17 cellular contexts compared by ENCODE assay signal in the genomic region with DNA sequence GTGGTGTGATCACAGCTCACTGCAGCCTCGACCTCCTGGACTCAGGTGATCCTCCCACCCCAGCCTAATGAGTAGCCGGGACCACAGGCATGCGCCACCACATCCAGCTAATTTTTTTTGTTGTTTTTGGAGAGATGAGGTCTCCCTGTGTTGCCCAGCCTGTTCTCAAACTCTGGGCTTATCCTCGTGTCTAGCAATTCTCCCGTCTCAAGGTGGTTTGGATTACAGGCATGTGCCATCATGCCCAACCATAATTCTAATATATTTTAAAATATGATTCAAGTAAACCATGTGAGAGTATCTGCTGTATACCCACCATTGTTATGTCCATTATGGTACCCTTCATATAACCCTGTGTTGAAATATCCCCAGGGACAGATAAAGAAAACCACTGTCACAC.
DNase-seq lines count a peak whose midpoint lies in the region.
"Had no signal": no experiment of that assay in that cellular context is flagged by ENCODE, and none has a peak within 500 bp of the region (broad histone marks: within the 10 kb centered on the region; RNA-seq: fewer than 3 reads in every experiment).

No MANE protein-coding gene starts in this region.

- H3K9me3 Mint-ChIP-seq in activated T-cell treated with anti-CD3 and anti-CD28 coated beads, Interleukin-2, amount 50 U/mL, for 24 hours = no peaks in the 10 kb centered on the region
- H3K9me3 Mint-ChIP-seq in activated T-helper 1 cell treated with anti-CD3 and anti-CD28 coated beads, Interleukin-12 subunit alpha, Interleukin-12 subunit beta, Interleukin-2, Interleukin-4 antibody, amounts not matched to agents 30 ng/mL and 10 ng/mL and 1 ng/mL, durations not matched to agents 14 hours and 24 hours and 36 hours = no peaks in the 10 kb centered on the region
- H3K9me3 Mint-ChIP-seq in activated T-helper 2 cell treated with anti-CD3 and anti-CD28 coated beads, Interferon-gamma antibody, Interleukin-2, Interleukin-4, amounts not matched to agents 10 μg/mL and 5 μg/mL and 100 μg/mL, durations not matched to agents 14 hours and 24 hours and 36 hours = no peaks in the 10 kb centered on the region
- H3K9me3 Mint-ChIP-seq: CD4-positive, CD25-positive, alpha-beta regulatory T cell had no signal

- DNase-seq in activated T-cell treated with anti-CD3 and anti-CD28 coated beads, Interleukin-2, amount 50 U/mL, for 24 hours = no peak
- no peak for DNase-seq in activated T-cell treated with anti-CD3 and anti-CD28 coated beads, Interleukin-2, amount 50 U/mL, for 1 hour
- peak; percentile 54 to 60 for DNase-seq in NCI-H526 (lab: John Stamatoyannopoulos, UW)
- no peak for DNase-seq in activated T-helper 1 cell treated with anti-CD3 and anti-CD28 coated beads, Interleukin-12 subunit alpha, Interleukin-12 subunit beta, Interleukin-2, Interleukin-4 antibody, amounts not matched to agents 30 ng/mL and 10 ng/mL and 1 ng/mL, durations not matched to agents 14 hours and 24 hours and 36 hours (ENCODE audit: low spot score)
- no peak for DNase-seq in epithelial cell of prostate (ENCODE audit: low read depth, low spot score)
- no peak for DNase-seq in activated T-helper 2 cell treated with anti-CD3 and anti-CD28 coated beads, Interferon-gamma antibody, Interleukin-2, Interleukin-4, amounts not matched to agents 10 μg/mL and 5 μg/mL and 100 μg/mL, durations not matched to agents 14 hours and 24 hours and 36 hours (ENCODE audit: low spot score)
- no peak for DNase-seq in NCI-H510A (lab: John Stamatoyannopoulos, UW)
- DNase-seq in NCI-H1436 (lab: John Stamatoyannopoulos, UW) = no peak
- DNase-seq: BE2C; Caco-2; CD4-positive, CD25-positive, alpha-beta regulatory T cell; MM.1S; NCI-H1092 treated with DMSO at 0.1 percent for 48 hours; NCI-H1694; NCI-H748 treated with DMSO at 0.1 percent for 48 hours; SHP77 treated with DMSO at 0.1 percent for 48 hours; SK-N-SH had no signal

- H3K4me3 Mint-ChIP-seq in activated T-cell treated with anti-CD3 and anti-CD28 coated beads, Interleukin-2, amount 50 U/mL, for 24 hours = no peak overlapping the region
- no peak overlapping the region for H3K4me3 Mint-ChIP-seq in activated T-helper 1 cell treated with anti-CD3 and anti-CD28 coated beads, Interleukin-12 subunit alpha, Interleukin-12 subunit beta, Interleukin-2, Interleukin-4 antibody, amounts not matched to agents 30 ng/mL and 10 ng/mL and 1 ng/mL, durations not matched to agents 14 hours and 24 hours and 36 hours
- no peak overlapping the region for H3K4me3 Mint-ChIP-seq in activated T-helper 2 cell treated with anti-CD3 and anti-CD28 coated beads, Interferon-gamma antibody, Interleukin-2, Interleukin-4, amounts not matched to agents 10 μg/mL and 5 μg/mL and 100 μg/mL, durations not matched to agents 14 hours and 24 hours and 36 hours (ENCODE audit: low read depth)
- H3K4me3 Mint-ChIP-seq: CD4-positive, CD25-positive, alpha-beta regulatory T cell had no signal

- peak overlapping the region; percentile 26 for H3K27ac ChIP-seq in epithelial cell of prostate

- H3K27ac Mint-ChIP-seq in activated T-cell treated with anti-CD3 and anti-CD28 coated beads, Interleukin-2, amount 50 U/mL, for 24 hours = peak overlapping the region; percentile 60
- H3K27ac Mint-ChIP-seq in activated T-helper 1 cell treated with anti-CD3 and anti-CD28 coated beads, Interleukin-12 subunit alpha, Interleukin-12 subunit beta, Interleukin-2, Interleukin-4 antibody, amounts not matched to agents 30 ng/mL and 10 ng/mL and 1 ng/mL, durations not matched to agents 14 hours and 24 hours and 36 hours = peak overlapping the region; percentile 11
- H3K27ac Mint-ChIP-seq in activated T-helper 2 cell treated with anti-CD3 and anti-CD28 coated beads, Interferon-gamma antibody, Interleukin-2, Interleukin-4, amounts not matched to agents 10 μg/mL and 5 μg/mL and 100 μg/mL, durations not matched to agents 14 hours and 24 hours and 36 hours = no peak overlapping the region

- peaks cover 31% of the 10 kb centered on the region for H3K4me1 Mint-ChIP-seq in activated T-cell treated with anti-CD3 and anti-CD28 coated beads, Interleukin-2, amount 50 U/mL, for 24 hours (ENCODE audit: low read depth)
- H3K4me1 Mint-ChIP-seq in activated T-helper 1 cell treated with anti-CD3 and anti-CD28 coated beads, Interleukin-12 subunit alpha, Interleukin-12 subunit beta, Interleukin-2, Interleukin-4 antibody, amounts not matched to agents 30 ng/mL and 10 ng/mL and 1 ng/mL, durations not matched to agents 14 hours and 24 hours and 36 hours (ENCODE audit: low read depth) = peaks cover 25% of the 10 kb centered on the region
- peaks cover 20% of the 10 kb centered on the region for H3K4me1 Mint-ChIP-seq in activated T-helper 2 cell treated with anti-CD3 and anti-CD28 coated beads, Interferon-gamma antibody, Interleukin-2, Interleukin-4, amounts not matched to agents 10 μg/mL and 5 μg/mL and 100 μg/mL, durations not matched to agents 14 hours and 24 hours and 36 hours (ENCODE audit: low read depth)

- H3K27me3 Mint-ChIP-seq in activated T-cell treated with anti-CD3 and anti-CD28 coated beads, Interleukin-2, amount 50 U/mL, for 24 hours = no peaks in the 10 kb centered on the region
- no peaks in the 10 kb centered on the region for H3K27me3 Mint-ChIP-seq in activated T-helper 1 cell treated with anti-CD3 and anti-CD28 coated beads, Interleukin-12 subunit alpha, Interleukin-12 subunit beta, Interleukin-2, Interleukin-4 antibody, amounts not matched to agents 30 ng/mL and 10 ng/mL and 1 ng/mL, durations not matched to agents 14 hours and 24 hours and 36 hours (ENCODE audit: insufficient read depth)
- no peaks in the 10 kb centered on the region for H3K27me3 Mint-ChIP-seq in activated T-helper 2 cell treated with anti-CD3 and anti-CD28 coated beads, Interferon-gamma antibody, Interleukin-2, Interleukin-4, amounts not matched to agents 10 μg/mL and 5 μg/mL and 100 μg/mL, durations not matched to agents 14 hours and 24 hours and 36 hours (ENCODE audit: low read depth)
- H3K27me3 Mint-ChIP-seq: CD4-positive, CD25-positive, alpha-beta regulatory T cell had no signal

- intact Hi-C loops in activated T-helper 1 cell treated with anti-CD3 and anti-CD28 coated beads, Interleukin-12 subunit alpha, Interleukin-12 subunit beta, Interleukin-2, Interleukin-4 antibody, amounts not matched to agents 30 ng/mL and 10 ng/mL and 1 ng/mL, durations not matched to agents 14 hours and 24 hours and 36 hours (cut with micrococcal nuclease) = no loop called here
- intact Hi-C loops in activated T-helper 2 cell treated with anti-CD3 and anti-CD28 coated beads, Interferon-gamma antibody, Interleukin-2, Interleukin-4, amounts not matched to agents 10 μg/mL and 5 μg/mL and 100 μg/mL, durations not matched to agents 14 hours and 24 hours and 36 hours (cut with micrococcal nuclease) = no loop called here

- peaks cover 14% of the 10 kb centered on the region for H3K36me3 Mint-ChIP-seq in activated T-cell treated with anti-CD3 and anti-CD28 coated beads, Interleukin-2, amount 50 U/mL, for 24 hours (ENCODE audit: low read depth)
- H3K36me3 Mint-ChIP-seq in activated T-helper 1 cell treated with anti-CD3 and anti-CD28 coated beads, Interleukin-12 subunit alpha, Interleukin-12 subunit beta, Interleukin-2, Interleukin-4 antibody, amounts not matched to agents 30 ng/mL and 10 ng/mL and 1 ng/mL, durations not matched to agents 14 hours and 24 hours and 36 hours (ENCODE audit: low read depth) = peaks cover 10% of the 10 kb centered on the region
- no peaks in the 10 kb centered on the region for H3K36me3 Mint-ChIP-seq in activated T-helper 2 cell treated with anti-CD3 and anti-CD28 coated beads, Interferon-gamma antibody, Interleukin-2, Interleukin-4, amounts not matched to agents 10 μg/mL and 5 μg/mL and 100 μg/mL, durations not matched to agents 14 hours and 24 hours and 36 hours (ENCODE audit: low read depth)

Comparison
In these comparisons a context has a peak if more than half of its experiments do, and no peak if none do; other contexts are left out.
1. DNase-seq: peak in NCI-H526 (2 of 2); none in activated T-cell treated with anti-CD3 and anti-CD28 coated beads, Interleukin-2, amount 50 U/mL, for 24 hours (single experiment), activated T-cell treated with anti-CD3 and anti-CD28 coated beads, Interleukin-2, amount 50 U/mL, for 1 hour (single experiment), activated T-helper 1 cell treated with anti-CD3 and anti-CD28 coated beads, Interleukin-12 subunit alpha, Interleukin-12 subunit beta, Interleukin-2, Interleukin-4 antibody, amounts not matched to agents 30 ng/mL and 10 ng/mL and 1 ng/mL, durations not matched to agents 14 hours and 24 hours and 36 hours (single experiment), epithelial cell of prostate (single experiment), activated T-helper 2 cell treated with anti-CD3 and anti-CD28 coated beads, Interferon-gamma antibody, Interleukin-2, Interleukin-4, amounts not matched to agents 10 μg/mL and 5 μg/mL and 100 μg/mL, durations not matched to agents 14 hours and 24 hours and 36 hours (single experiment), NCI-H510A (single experiment) and NCI-H1436 (single experiment).